ENCODE assay signal across 8 cellular contexts in the genomic region with DNA sequence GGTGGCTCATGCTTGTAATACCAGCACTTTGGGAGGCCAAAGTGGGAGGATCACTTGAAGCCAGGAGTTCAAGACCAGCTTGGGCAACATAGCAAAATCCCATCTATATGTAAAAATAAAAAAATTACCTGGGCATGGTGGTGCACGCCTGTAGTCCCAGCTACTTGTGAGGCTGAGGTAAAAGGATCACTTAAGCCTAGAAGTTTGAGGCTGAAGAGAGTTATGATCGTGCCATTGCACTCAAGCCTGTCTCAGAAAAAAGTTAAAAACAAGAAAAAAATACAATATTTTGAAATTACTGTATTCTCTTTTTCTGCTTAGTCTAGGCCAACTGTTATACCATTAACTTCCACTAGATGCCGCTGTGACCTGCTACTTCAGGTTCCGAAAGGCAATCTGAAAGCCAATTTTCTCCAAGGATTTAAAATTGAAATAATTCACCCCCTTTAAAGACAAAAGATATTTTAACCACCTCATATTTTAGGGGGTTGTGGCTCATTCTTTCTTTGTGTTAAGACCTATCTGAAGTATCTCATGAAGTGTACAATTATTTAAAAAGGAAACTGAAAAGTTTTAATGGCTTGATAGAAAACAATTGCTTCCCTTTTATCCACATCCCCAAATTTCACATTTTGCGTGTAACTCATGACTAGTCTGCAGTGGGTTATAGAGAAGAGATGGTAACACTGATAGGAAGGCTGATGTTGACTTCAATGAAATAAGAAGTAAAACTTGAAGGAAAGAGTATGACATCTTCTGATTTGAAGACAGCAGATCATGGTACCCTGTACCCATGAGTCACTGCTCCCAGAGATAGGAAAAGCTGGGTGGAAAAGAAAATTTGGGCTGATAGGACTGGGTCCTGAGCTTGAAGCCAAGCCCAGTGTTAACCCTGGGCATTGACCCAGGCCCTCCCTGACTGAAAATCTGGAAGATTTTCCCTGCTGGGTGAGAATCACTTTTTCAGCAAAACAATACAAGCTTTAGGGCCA. TPM values are rescaled to one million over a fixed set of nuclear protein-coding genes. Genes with fewer than 3 reads are reported as not detected.
DNase-seq lines count a peak whose midpoint lies in the region; ATAC-seq and TF ChIP-seq lines count a peak whose summit lies in the region.

No MANE protein-coding gene starts in this region.

- H3K36me3 ChIP-seq in RWPE2 (ENCODE audit: low read depth) (no peaks in the 10 kb centered on the region), lower lobe of right lung (no peaks in the 10 kb centered on the region), testis (ENCODE audit: low read depth, missing control alignments) (no peaks in the 10 kb centered on the region)

- intact Hi-C loops in lower lobe of right lung (cut with DNase I), result loop anchor here (10.0 kb wide), 1 partner anchor 420 kb away; no protein-coding TSS in a partner anchor
- intact Hi-C loops in testis (cut with DNase I; ENCODE audit: low total_unique reads), result no loop called here

- H3K4me3 ChIP-seq in HL-60 (replicated peaks; ENCODE audit: insufficient read depth, low read length), result no peak overlapping the region
- H3K4me3 ChIP-seq in RWPE2 (ENCODE audit: severe bottlenecking), result no peak overlapping the region
- no peak overlapping the region for H3K4me3 ChIP-seq in lower lobe of right lung
- H3K4me3 ChIP-seq in testis, result no peak overlapping the region

- DNase-seq in DMS 273 treated with DMSO at 0.1 percent for 48 hours (lab: John Stamatoyannopoulos, UW) (peak; percentile 0), HL-60 (ENCODE audit: low read depth in 1 of 2, low spot score in 1 of 2) (peak; percentile 6 to 25), RWPE2 (ENCODE audit: low spot score) (no peak), lower lobe of right lung (no peak), testis (peak; percentile 67), occipital lobe (lab: John Stamatoyannopoulos, UW) (no peak)
- DNase-seq in central memory CD4-positive, alpha-beta T cell, result peak; percentile 13

- 46 to 50% methylated on average over 5 of the region's 5 CpGs for WGBS in testis, 2 donors

- TF ChIP-seq CTCF in HL-60 (IDR thresholded peaks at IDR 0.05; ENCODE audit: insufficient read depth, low read length), result peak; percentile 65
- peak; percentile 95 for TF ChIP-seq CTCF in RWPE2 (IDR thresholded peaks at IDR 0.05; ENCODE audit: poor library complexity, severe bottlenecking)
- TF ChIP-seq CTCF in lower lobe of right lung (IDR thresholded peaks at IDR 0.05), result peak; percentile 94
- TF ChIP-seq CTCF in testis (IDR thresholded peaks at IDR 0.05), result peak; percentile 91 to 96 (median 91)

- H3K27me3 ChIP-seq in HL-60 (ENCODE audit: insufficient read depth, poor library complexity, severe bottlenecking) (no peaks in the 10 kb centered on the region), RWPE2 (ENCODE audit: insufficient read depth, poor library complexity, severe bottlenecking) (no peaks in the 10 kb centered on the region), lower lobe of right lung (ENCODE audit: low read depth) (no peaks in the 10 kb centered on the region), testis (no peaks in the 10 kb centered on the region)

- no peaks in the 10 kb centered on the region for H3K9me3 ChIP-seq in RWPE2 (ENCODE audit: severe bottlenecking)
- H3K9me3 ChIP-seq in lower lobe of right lung, result no peaks in the 10 kb centered on the region
- H3K9me3 ChIP-seq in testis, result no peaks in the 10 kb centered on the region

- ATAC-seq in RWPE2 (ENCODE audit: low read depth), result no peak
- peak in 1 of 2 donors; percentile 49 for ATAC-seq in lower lobe of right lung
- ATAC-seq in GM18519 (IDR thresholded peaks at IDR 0.05; ENCODE audit: low FRiP score, unreplicated experiment), result no peak

- TF ChIP-seq POLR2A in testis (IDR thresholded peaks at IDR 0.05), result no peak

- H3K4me1 ChIP-seq in RWPE2 (ENCODE audit: insufficient read depth, poor library complexity, severe bottlenecking), result peaks cover 12% of the 10 kb centered on the region
- no peaks in the 10 kb centered on the region for H3K4me1 ChIP-seq in lower lobe of right lung
- H3K4me1 ChIP-seq in testis, result no peaks in the 10 kb centered on the region

- H3K27ac ChIP-seq in HL-60 (replicated peaks) (no peak overlapping the region), RWPE2 (ENCODE audit: poor library complexity, severe bottlenecking) (no peak overlapping the region), lower lobe of right lung (no peak overlapping the region), testis (no peak overlapping the region)

RNA-seq across cellular contexts. Expression of a gene that starts 24.4 kb away (rescaled TPM):
- total RNA-seq in lower lobe of right lung (not detected), testis (under 1 TPM; 0.31 TPM), occipital lobe (not detected)
- 0.96 TPM for polyA plus RNA-seq in testis (ENCODE audit: insufficient read depth, low read depth, low replicate concordance)

Comparison
In these comparisons a context has a peak if more than half of its experiments do, and no peak if none do; other contexts are left out.
1. DNase-seq: peak in DMS 273 treated with DMSO at 0.1 percent for 48 hours (single experiment), HL-60 (2 of 2), central memory CD4-positive, alpha-beta T cell (single experiment) and testis (single experiment); none in RWPE2 (single experiment), lower lobe of right lung (single experiment) and occipital lobe (single experiment).
2. Peak in every context shown above with its lines, with median percentiles within 50 percentile points of each other: CTCF ChIP-seq.